Comparison of ENCODE assay signal across 1 cellular context in genomic region chr6:13573255-13573654, GRCh38.
TF ChIP-seq lines count a peak whose summit lies in the region.

No MANE protein-coding gene starts in this region.

TF ChIP-seq in H1, 55 proteins besides CTCF, POLR2A, EP300 and RAD21:
- no peak for TF ChIP-seq RFX5 (IDR thresholded peaks at IDR 0.05; ENCODE audit: borderline replicate concordance, low read depth, low read length)
